Comparison of ENCODE assay signal across 15 cellular contexts in genomic region chr1:215958836-215959235, GRCh38.
DNase-seq lines count a peak whose midpoint lies in the region; TF ChIP-seq lines count a peak whose summit lies in the region.
"Had no signal": no experiment of that assay in that cellular context is flagged by ENCODE, and none has a peak within 500 bp of the region (broad histone marks: within the 10 kb centered on the region; RNA-seq: fewer than 3 reads in every experiment).

No MANE protein-coding gene starts in this region.

- peaks cover 1% of the 10 kb centered on the region for H3K9me3 Mint-ChIP-seq in activated naive CD8-positive, alpha-beta T cell treated with anti-CD3 and anti-CD28 coated beads for 36 hours

- H3K36me3 Mint-ChIP-seq in activated naive CD8-positive, alpha-beta T cell treated with anti-CD3 and anti-CD28 coated beads for 36 hours: no peaks in the 10 kb centered on the region

- no peak overlapping the region for H3K4me3 Mint-ChIP-seq in activated naive CD8-positive, alpha-beta T cell treated with anti-CD3 and anti-CD28 coated beads for 36 hours

- TF ChIP-seq CTCF in epithelial cell of esophagus (IDR thresholded peaks at IDR 0.05; ENCODE audit: insufficient read depth, low read depth, low read length, missing control alignments): no peak

- DNase-seq in EH (ENCODE audit: low read depth) (peak; percentile 40), HT1080 (ENCODE audit: low read depth) (peak; percentile 12), epithelial cell of esophagus (ENCODE audit: low read depth) (peak; percentile 8), renal cortical epithelial cell (ENCODE audit: low read depth) (peak; percentile 1), ureter (ENCODE audit: low spot score) (no peak)
- DNase-seq in activated naive CD8-positive, alpha-beta T cell treated with anti-CD3 and anti-CD28 coated beads for 36 hours: no peak
- no peak for DNase-seq in NK-92 treated with Interleukin-12 subunit alpha and Interleukin-12 subunit beta, amount 100 ng/mL, for 24 hours (lab: John Stamatoyannopoulos, UW)
- DNase-seq: BE2C, DMS 273 treated with DMSO at 0.1 percent for 48 hours, KBM-7, NCI-H1092 treated with DMSO at 0.1 percent for 48 hours, NCI-H1694, NCI-H446 treated with DMSO at 0.1 percent for 48 hours, NCI-H82, SHP77 treated with DMSO at 0.1 percent for 48 hours had no signal

- no peak overlapping the region for H3K4me3 ChIP-seq in epithelial cell of esophagus (ENCODE audit: low read length)

- H3K27ac Mint-ChIP-seq in activated naive CD8-positive, alpha-beta T cell treated with anti-CD3 and anti-CD28 coated beads for 36 hours: no peak overlapping the region

- H3K27me3 Mint-ChIP-seq in activated naive CD8-positive, alpha-beta T cell treated with anti-CD3 and anti-CD28 coated beads for 36 hours: no peaks in the 10 kb centered on the region

- no peaks in the 10 kb centered on the region for H3K4me1 Mint-ChIP-seq in activated naive CD8-positive, alpha-beta T cell treated with anti-CD3 and anti-CD28 coated beads for 36 hours

Comparison
In these comparisons a context has a peak if more than half of its experiments do, and no peak if none do; other contexts are left out.
1. DNase-seq: peak in EH (single experiment), HT1080 (single experiment), epithelial cell of esophagus (single experiment) and renal cortical epithelial cell (single experiment); none in activated naive CD8-positive, alpha-beta T cell treated with anti-CD3 and anti-CD28 coated beads for 36 hours (single experiment), ureter (single experiment) and NK-92 treated with Interleukin-12 subunit alpha and Interleukin-12 subunit beta, amount 100 ng/mL, for 24 hours (single experiment).